ENCODE assay signal across 8 cellular contexts in the genomic region with DNA sequence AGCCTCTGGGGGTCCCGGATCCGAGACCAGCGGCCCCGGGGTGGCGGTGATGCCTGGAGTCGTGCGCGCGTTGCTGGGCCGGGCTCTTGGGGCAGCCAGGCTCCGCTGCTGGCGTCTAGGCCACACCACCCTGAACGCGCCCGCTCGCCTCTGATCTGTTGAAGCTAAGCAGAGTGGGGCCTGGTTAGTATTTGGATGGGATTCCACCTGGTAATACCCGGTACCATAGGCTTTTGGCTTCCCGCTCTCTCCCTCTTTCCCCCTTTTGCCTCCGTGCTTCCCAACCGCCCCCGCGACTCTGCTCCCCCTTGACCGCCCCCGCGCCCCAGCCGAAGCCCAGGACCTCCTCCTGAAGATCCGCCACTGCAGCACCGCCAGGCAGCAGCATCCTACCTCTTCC.
DNase-seq lines count a peak whose midpoint lies in the region; ATAC-seq and TF ChIP-seq lines count a peak whose summit lies in the region.

No MANE protein-coding gene starts in this region.

- no peak overlapping the region for H3K4me3 ChIP-seq in esophagus squamous epithelium

- peaks cover 39% of the 10 kb centered on the region for H3K27me3 Mint-ChIP-seq in WTC11 (ENCODE audit: low read depth)

- peaks cover 81% of the 10 kb centered on the region for H3K36me3 Mint-ChIP-seq in WTC11

- no peak overlapping the region for H3K27ac ChIP-seq in esophagus squamous epithelium

- peaks cover 0 to 43% (median 31%) of the 10 kb centered on the region in 3 donors for H3K9me3 ChIP-seq in esophagus squamous epithelium

- H3K4me3 Mint-ChIP-seq in WTC11, result no peak overlapping the region

- DNase-seq in CD1c-positive myeloid dendritic cell (ENCODE audit: extremely low spot score), result peak; percentile 67
- peak; percentile 54 for DNase-seq in HT1080 (ENCODE audit: low read depth)
- DNase-seq in WTC11 (ENCODE audit: low spot score), result peak; percentile 65
- DNase-seq in left ventricle myocardium superior, result peak; percentile 59
- peak; percentile 10 to 19 for DNase-seq in stimulated activated CD8-positive, alpha-beta memory T cell treated with anti-CD3 and anti-CD28 coated beads, Interleukin-15, amount 100 ng/mL, for 48 hours (ENCODE audit: low read depth in 2 of 2)
- no peak for DNase-seq in esophagus squamous epithelium (lab: John Stamatoyannopoulos, UW)
- DNase-seq in cerebellum (ENCODE audit: low spot score), result no peak

- intact Hi-C loops in left ventricle myocardium superior (cut with micrococcal nuclease) (no loop called here), esophagus squamous epithelium (cut with DNase I) (loop anchor here (10.0 kb wide), 1 partner anchor 759 kb away; no protein-coding TSS in a partner anchor)

- no peaks in the 10 kb centered on the region for H3K4me1 ChIP-seq in esophagus squamous epithelium

- H3K4me1 Mint-ChIP-seq in WTC11, result no peaks in the 10 kb centered on the region

- ATAC-seq in WTC11, result no peak
- no peak for ATAC-seq in left ventricle myocardium superior
- ATAC-seq in GM21576 (IDR thresholded peaks at IDR 0.05; ENCODE audit: unreplicated experiment), result no peak

- 68% methylated on average over 9 of the region's 28 CpGs; no CpG with 5 or more reads in 1 of the 2 donors for WGBS in esophagus squamous epithelium, 2 donors

- POLR2A ChIA-PET in WTC11 (lab: Charles Lee), result no interaction called here

- H3K36me3 ChIP-seq in esophagus squamous epithelium, result no peaks in the 10 kb centered on the region

- TF ChIP-seq CTCF in WTC11 (IDR thresholded peaks at IDR 0.05) (no peak), esophagus squamous epithelium (IDR thresholded peaks at IDR 0.05) (no peak)

- CTCF ChIA-PET in WTC11 (lab: Charles Lee), result no interaction called here

- H3K27me3 ChIP-seq in esophagus squamous epithelium, result peaks cover 0 to 8% (median 0%) of the 10 kb centered on the region in 4 donors

- peaks cover 78% of the 10 kb centered on the region for H3K9me3 Mint-ChIP-seq in WTC11

- no peak for TF ChIP-seq POLR2A in esophagus squamous epithelium (IDR thresholded peaks at IDR 0.05)

- no peak overlapping the region for H3K27ac Mint-ChIP-seq in WTC11

TF ChIP-seq in WTC11, 78 proteins besides CTCF, POLR2A, EP300 and RAD21:
- TF ChIP-seq, protein P1, sequence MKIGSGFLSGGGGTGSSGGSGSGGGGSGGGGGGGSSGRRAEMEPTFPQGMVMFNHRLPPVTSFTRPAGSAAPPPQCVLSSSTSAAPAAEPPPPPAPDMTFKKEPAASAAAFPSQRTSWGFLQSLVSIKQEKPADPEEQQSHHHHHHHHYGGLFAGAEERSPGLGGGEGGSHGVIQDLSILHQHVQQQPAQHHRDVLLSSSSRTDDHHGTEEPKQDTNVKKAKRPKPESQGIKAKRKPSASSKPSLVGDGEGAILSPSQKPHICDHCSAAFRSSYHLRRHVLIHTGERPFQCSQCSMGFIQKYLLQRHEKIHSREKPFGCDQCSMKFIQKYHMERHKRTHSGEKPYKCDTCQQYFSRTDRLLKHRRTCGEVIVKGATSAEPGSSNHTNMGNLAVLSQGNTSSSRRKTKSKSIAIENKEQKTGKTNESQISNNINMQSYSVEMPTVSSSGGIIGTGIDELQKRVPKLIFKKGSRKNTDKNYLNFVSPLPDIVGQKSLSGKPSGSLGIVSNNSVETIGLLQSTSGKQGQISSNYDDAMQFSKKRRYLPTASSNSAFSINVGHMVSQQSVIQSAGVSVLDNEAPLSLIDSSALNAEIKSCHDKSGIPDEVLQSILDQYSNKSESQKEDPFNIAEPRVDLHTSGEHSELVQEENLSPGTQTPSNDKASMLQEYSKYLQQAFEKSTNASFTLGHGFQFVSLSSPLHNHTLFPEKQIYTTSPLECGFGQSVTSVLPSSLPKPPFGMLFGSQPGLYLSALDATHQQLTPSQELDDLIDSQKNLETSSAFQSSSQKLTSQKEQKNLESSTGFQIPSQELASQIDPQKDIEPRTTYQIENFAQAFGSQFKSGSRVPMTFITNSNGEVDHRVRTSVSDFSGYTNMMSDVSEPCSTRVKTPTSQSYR (CRISPR knock-in tag; IDR thresholded peaks at IDR 0.05), result no peak
- TF ChIP-seq CREB1 (CRISPR knock-in tag; IDR thresholded peaks at IDR 0.05), result no peak
- no peak for TF ChIP-seq KAT7 (CRISPR knock-in tag; IDR thresholded peaks at IDR 0.05; ENCODE audit: borderline replicate concordance)
- no peak for TF ChIP-seq NFE2L1 (CRISPR knock-in tag; IDR thresholded peaks at IDR 0.05)

Comparison
In these comparisons a context has a peak if more than half of its experiments do, and no peak if none do; other contexts are left out.
1. DNase-seq: peak in CD1c-positive myeloid dendritic cell (single experiment), HT1080 (single experiment), WTC11 (single experiment), left ventricle myocardium superior (single experiment) and stimulated activated CD8-positive, alpha-beta memory T cell treated with anti-CD3 and anti-CD28 coated beads, Interleukin-15, amount 100 ng/mL, for 48 hours (2 of 2); none in esophagus squamous epithelium (single experiment) and cerebellum (single experiment).